ENCODE assay signal across 26 cellular contexts in genomic region chr11:15560689-15561467, GRCh38.
"Had no signal": no experiment of that assay in that cellular context is flagged by ENCODE, and none has a peak within 500 bp of the region (broad histone marks: within the 10 kb centered on the region; RNA-seq: fewer than 3 reads in every experiment).

No MANE protein-coding gene starts in this region.

- H3K4me1 ChIP-seq: SJCRH30 had no signal

- FAIRE-seq: RCC 7860 had no signal

- H3K36me3 ChIP-seq: SJCRH30 had no signal

- H2AFZ ChIP-seq: PC-9 had no signal

- H3K9ac ChIP-seq: KMS-11 had no signal

- DNase-seq: Karpas-422, MM.1S, MV-4-11, NCI-H1092, NCI-H1105, NCI-H1436 treated with DMSO at 0.1 percent for 48 hours, NCI-H1694 treated with DMSO at 0.1 percent for 48 hours, NCI-H187 treated with DMSO at 0.1 percent for 48 hours, NCI-H2171 treated with DMSO at 0.1 percent for 48 hours, NCI-H2227 treated with DMSO at 0.1 percent for 48 hours, NCI-H446, NCI-H510A treated with DMSO at 0.1 percent for 48 hours, NCI-H524 treated with DMSO at 0.1 percent for 48 hours, NCI-H526 treated with DMSO at 0.1 percent for 48 hours, NCI-H774, PC-9, SHP77, SIG-M5, SJCRH30 had no signal

- H3K9me3 ChIP-seq: SJCRH30 had no signal

- H3K27ac ChIP-seq: KMS-11, PC-9, RWPE1, SJCRH30, SK-N-MC had no signal

- ATAC-seq: Panc1, Right ventricle myocardium inferior, SK-N-SH treated with all-trans-retinoic acid at 6 μM for 48 hours had no signal

- H3K4me3 ChIP-seq: PC-9, SJCRH30, SK-N-MC had no signal

- H3K4me2 ChIP-seq: KMS-11, PC-9 had no signal

- H3K27me3 ChIP-seq: SJCRH30 had no signal
